18 cellular contexts compared by ENCODE assay signal in the genomic region with DNA sequence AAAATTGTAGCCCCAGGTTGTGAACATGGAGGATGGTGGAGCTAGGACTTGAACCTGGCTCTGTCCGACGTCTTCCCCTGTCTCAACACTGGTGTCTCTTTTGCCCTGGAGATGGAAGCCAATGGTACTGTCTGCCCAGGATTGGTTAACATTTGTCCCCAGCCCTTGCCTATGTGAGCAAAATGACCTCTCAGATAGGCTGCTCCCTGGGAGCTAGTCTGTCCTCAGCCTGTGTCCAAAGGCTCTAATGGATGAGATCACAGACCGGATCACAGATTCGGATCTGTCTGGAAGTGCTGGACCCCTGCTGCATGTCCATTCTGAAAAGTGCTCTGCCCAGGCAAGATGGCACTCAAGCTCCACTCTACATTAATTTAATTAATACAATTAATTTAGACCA.
"Had no signal": no experiment of that assay in that cellular context is flagged by ENCODE, and none has a peak within 500 bp of the region (broad histone marks: within the 10 kb centered on the region; RNA-seq: fewer than 3 reads in every experiment).

No MANE protein-coding gene starts in this region.

- H3K27me3 ChIP-seq: gastrocnemius medialis, heart right ventricle, sigmoid colon, uterus had no signal

- H3K27ac ChIP-seq: gastrocnemius medialis, heart right ventricle, neutrophil, sigmoid colon, skin epidermis, uterus had no signal

- DNase-seq: effector CD4-positive, alpha-beta T cell; gastrocnemius medialis; heart right ventricle; hypothalamus; left ventricle myocardium superior; mesendoderm; naive B cell; stimulated activated CD4-positive, alpha-beta T cell treated with anti-CD3 and anti-CD28 coated beads, Interleukin-2, amount 100 ng/mL, for 24 hours; stimulated activated CD4-positive, alpha-beta T cell treated with anti-CD3 and anti-CD28 coated beads, Interleukin-4, amount 100 ng/mL, for 4 hours; stimulated activated naive CD4-positive, alpha-beta T cell; trophoblast cell; uterus had no signal

- H3K4me3 Mint-ChIP-seq: central memory CD8-positive, alpha-beta T cell; naive B cell had no signal

- H3K4me1 ChIP-seq: uterus had no signal

- ATAC-seq: esophagus mucosa, gastrocnemius medialis had no signal

- H3K9me3 Mint-ChIP-seq: central memory CD8-positive, alpha-beta T cell had no signal

- H3K36me3 ChIP-seq: gastrocnemius medialis, heart right ventricle, neutrophil, sigmoid colon, uterus had no signal

- H3K9me3 ChIP-seq: gastrocnemius medialis, heart right ventricle, neutrophil, sigmoid colon, uterus had no signal

- H3K36me3 Mint-ChIP-seq: naive B cell had no signal

- H3K4me3 ChIP-seq: gastrocnemius medialis, heart right ventricle, lung, sigmoid colon, skin epidermis, uterus had no signal

- H3K4me1 Mint-ChIP-seq: central memory CD8-positive, alpha-beta T cell; naive B cell had no signal
